ENCODE assay signal across 8 cellular contexts in genomic region chr14:73825551-73826188, GRCh38. TPM values are rescaled to one million over a fixed set of nuclear protein-coding genes. Genes with fewer than 3 reads are reported as not detected.
DNase-seq lines count a peak whose midpoint lies in the region; FAIRE-seq and TF ChIP-seq lines count a peak whose summit lies in the region.

No MANE protein-coding gene starts in this region.

- H3K4me3 ChIP-seq in fibroblast of villous mesenchyme (ENCODE audit: low read depth, low read length) (no peak overlapping the region), neutrophil (ENCODE audit: low read depth in 1 of 2, low read length in 1 of 2) (no peak overlapping the region)

- peak; percentile 94 for TF ChIP-seq CTCF in fibroblast of villous mesenchyme (IDR thresholded peaks at IDR 0.05; ENCODE audit: insufficient read depth, low read depth, low read length)
- peak; percentile 91 for TF ChIP-seq CTCF in neutrophil (IDR thresholded peaks at IDR 0.05)

- no peaks in the 10 kb centered on the region for H3K9me3 ChIP-seq in neutrophil

- no peaks in the 10 kb centered on the region for H3K27me3 ChIP-seq in neutrophil

- H3K36me3 ChIP-seq in neutrophil: no peaks in the 10 kb centered on the region

- H3K27ac ChIP-seq in neutrophil (no peak overlapping the region), substantia nigra (ENCODE audit: low read depth, low read length, poor library complexity, severe bottlenecking) (no peak overlapping the region)

- FAIRE-seq in GM18507 (lab: Jason Lieb, UNC): peak; percentile 86

- DNase-seq in 8988T (peak; percentile 54), GM18507 (ENCODE audit: extremely low spot score, insufficient read length, low read depth) (peak; percentile 63), M059J (ENCODE audit: low read depth) (peak; percentile 75), RPMI8226 (peak; percentile 91), fibroblast of villous mesenchyme (ENCODE audit: low read depth) (peak; percentile 90), substantia nigra (lab: John Stamatoyannopoulos, UW) (peak in 48 of 49 donors; percentile 12 to 85 (median 67))
- DNase-seq in activated T-helper 1 cell treated with anti-CD3 and anti-CD28 coated beads, Interleukin-2, amount 50 U/mL, for 16 hours (ENCODE audit: low read depth in 1 of 2, low spot score in 1 of 2): peak; percentile 60 to 64

- no peaks in the 10 kb centered on the region for H3K4me1 ChIP-seq in neutrophil (ENCODE audit: control insufficient read depth in 1 of 2, insufficient read depth in 1 of 2, low read depth in 1 of 2, low read length in 1 of 2)

RNA-seq across cellular contexts. Expression of gene PTGR2, which starts 26.0 kb away (rescaled TPM):
- total RNA-seq in M059J (2014; rRNA removed; shearing (Covaris generic)): 3.8 and 5.0 TPM in 2 replicates
- 4.8 and 5.6 TPM in 2 replicates for total RNA-seq in fibroblast of villous mesenchyme
